18 cellular contexts compared by ENCODE assay signal in genomic region chr15:93063796-93064690, GRCh38. TPM values are rescaled to one million over a fixed set of nuclear protein-coding genes. Genes with fewer than 3 reads are reported as not detected.
A peak's percentile ranks its signal among the peaks of the same experiment; 100 is the strongest.
DNase-seq lines count a peak whose midpoint lies in the region; ATAC-seq and TF ChIP-seq lines count a peak whose summit lies in the region.
"Had no signal": no experiment of that assay in that cellular context is flagged by ENCODE, and none has a peak within 500 bp of the region (broad histone marks: within the 10 kb centered on the region; RNA-seq: fewer than 3 reads in every experiment).

No MANE protein-coding gene starts in this region.

- DNase-seq in left ventricle myocardium inferior, result no peak
- no peak for DNase-seq in left cardiac atrium
- DNase-seq in epithelial cell of esophagus (ENCODE audit: low read depth), result peak; percentile 15
- DNase-seq in trophoblast cell, result peak; percentile 91 to 95
- no peak for DNase-seq in germinal center (ENCODE audit: low spot score)
- DNase-seq: activated CD4-positive, CD25-positive, alpha-beta regulatory T cell; CD8-positive, alpha-beta memory T cell; HCEC 1CT; NCI-H1048; NCI-H2171; right cardiac atrium; stimulated activated CD4-positive, alpha-beta T cell treated with anti-CD3 and anti-CD28 coated beads, Interleukin-4, amount 100 ng/mL, for 1 hour; stimulated activated CD8-positive, alpha-beta memory T cell treated with anti-CD3 and anti-CD28 coated beads, Interleukin-4, amount 100 ng/mL, for 48 hours had no signal

- no peak overlapping the region for H2AFZ ChIP-seq in trophoblast cell (ENCODE audit: insufficient read depth, low read length, poor library complexity)

- WGBS in trophoblast cell (ENCODE audit: extremely low coverage, insufficient coverage, insufficient read length), result no CpG with 5 or more reads among the region's 23 CpGs

- H4K12ac ChIP-seq in trophoblast cell (ENCODE audit: low read depth, low read length), result no peak overlapping the region

- no peak overlapping the region for H3K18ac ChIP-seq in trophoblast cell (ENCODE audit: low read length)

- no peaks in the 10 kb centered on the region for H3K79me2 ChIP-seq in trophoblast cell (ENCODE audit: control insufficient read depth, insufficient read depth, low read length, poor library complexity)

- no peak overlapping the region for H4K91ac ChIP-seq in trophoblast cell (ENCODE audit: low read depth, low read length)

- H4K8ac ChIP-seq in trophoblast cell (ENCODE audit: low read depth, low read length), result no peak overlapping the region

- peaks cover 3% of the 10 kb centered on the region for H3K27me3 ChIP-seq in left ventricle myocardium inferior (ENCODE audit: low read depth)
- no peaks in the 10 kb centered on the region for H3K27me3 ChIP-seq in trophoblast cell (ENCODE audit: insufficient read depth, low read length)
- H3K27me3 ChIP-seq: upper lobe of left lung had no signal

- H3K36me3 ChIP-seq in left ventricle myocardium inferior (peaks cover 7% of the 10 kb centered on the region), trophoblast cell (ENCODE audit: control insufficient read depth in 1 of 2, insufficient read depth in 2 of 2, low read length in 2 of 2) (no peaks in the 10 kb centered on the region)
- H3K36me3 ChIP-seq: upper lobe of left lung had no signal

- no peak overlapping the region for H3K4me3 ChIP-seq in left ventricle myocardium inferior
- H3K4me3 ChIP-seq in epithelial cell of esophagus (ENCODE audit: low read length), result no peak overlapping the region
- H3K4me3 ChIP-seq in trophoblast cell (ENCODE audit: low read depth, low read length), result no peak overlapping the region
- H3K4me3 ChIP-seq: upper lobe of left lung had no signal

- H3K4me2 ChIP-seq in trophoblast cell (ENCODE audit: low read length), result no peak overlapping the region

- ATAC-seq in left cardiac atrium (no peak), HG03175 (IDR thresholded peaks at IDR 0.05; ENCODE audit: unreplicated experiment) (no peak), GM18858 (IDR thresholded peaks at IDR 0.05; ENCODE audit: unreplicated experiment) (no peak), HG02571 (IDR thresholded peaks at IDR 0.05; ENCODE audit: unreplicated experiment) (no peak)

- TF ChIP-seq CTCF in left ventricle myocardium inferior (IDR thresholded peaks at IDR 0.05; ENCODE audit: borderline replicate concordance) (no peak), epithelial cell of esophagus (IDR thresholded peaks at IDR 0.05; ENCODE audit: insufficient read depth, low read depth, low read length, missing control alignments) (no peak)

- H2BK120ac ChIP-seq in trophoblast cell (ENCODE audit: insufficient read depth, low read length, poor library complexity), result no peak overlapping the region

- no peaks in the 10 kb centered on the region for H3K79me1 ChIP-seq in trophoblast cell (ENCODE audit: low read length)

- peak overlapping the region; percentile 34 for H3K23ac ChIP-seq in trophoblast cell (ENCODE audit: low read length)

- H3K4ac ChIP-seq in trophoblast cell (ENCODE audit: low read depth, low read length), result no peak overlapping the region

- peak overlapping the region; percentile 56 for H3K27ac ChIP-seq in left ventricle myocardium inferior (replicated peaks)
- H3K27ac ChIP-seq in trophoblast cell (ENCODE audit: low read depth, low read length), result no peak overlapping the region
- H3K27ac ChIP-seq: upper lobe of left lung had no signal

- no peak overlapping the region for H2AK5ac ChIP-seq in trophoblast cell (ENCODE audit: low read length)

- H2BK5ac ChIP-seq in trophoblast cell (ENCODE audit: low read depth, low read length, poor library complexity), result no peak overlapping the region

- no peak overlapping the region for H2BK12ac ChIP-seq in trophoblast cell (ENCODE audit: low read length)

- H3K14ac ChIP-seq in trophoblast cell (ENCODE audit: low read length), result no peak overlapping the region

- H3K9me3 ChIP-seq in left ventricle myocardium inferior (replicated peaks), result no peaks in the 10 kb centered on the region
- no peaks in the 10 kb centered on the region for H3K9me3 ChIP-seq in trophoblast cell (ENCODE audit: insufficient read depth, low read depth, low read length)
- H3K9me3 ChIP-seq: upper lobe of left lung had no signal

- H3K9ac ChIP-seq in trophoblast cell (ENCODE audit: low read length), result no peak overlapping the region

- H3K4me1 ChIP-seq in left ventricle myocardium inferior (peaks cover 93% of the 10 kb centered on the region), trophoblast cell (ENCODE audit: control insufficient read depth in 1 of 2, insufficient read depth in 2 of 2, low read length in 2 of 2) (peaks cover 2 to 6% of the 10 kb centered on the region in 2 experiments)

- intact Hi-C loops in left ventricle myocardium inferior (cut with micrococcal nuclease), result no loop called here
- intact Hi-C loops in left cardiac atrium (cut with DNase I), result no loop called here

RNA-seq across cellular contexts. Expression of gene RGMA, which starts 25.0 kb away (rescaled TPM):
- 16.9 TPM for total RNA-seq in left ventricle myocardium inferior
- 10 to 100 TPM; 10.2 to 18.4 TPM for total RNA-seq in left cardiac atrium
- 0.33 and 0.40 TPM in 2 replicates for polyA plus RNA-seq in trophoblast cell (2013)
- total RNA-seq: T-helper 1 cell treated with Interleukin-12 subunit alpha and Interleukin-12 subunit beta and Interleukin-4 antibody, amounts not matched to agents 30 ng/mL and 1 ng/mL, for 36 hours had no signal
- polyA plus RNA-seq: CD8-positive, alpha-beta memory T cell had no signal

Comparison
In these comparisons a context has a peak if more than half of its experiments do, and no peak if none do; other contexts are left out.
1. DNase-seq: peak in epithelial cell of esophagus (single experiment) and trophoblast cell (2 of 2); none in left ventricle myocardium inferior (single experiment), left cardiac atrium (single experiment) and germinal center (single experiment).